In the genomic region with DNA sequence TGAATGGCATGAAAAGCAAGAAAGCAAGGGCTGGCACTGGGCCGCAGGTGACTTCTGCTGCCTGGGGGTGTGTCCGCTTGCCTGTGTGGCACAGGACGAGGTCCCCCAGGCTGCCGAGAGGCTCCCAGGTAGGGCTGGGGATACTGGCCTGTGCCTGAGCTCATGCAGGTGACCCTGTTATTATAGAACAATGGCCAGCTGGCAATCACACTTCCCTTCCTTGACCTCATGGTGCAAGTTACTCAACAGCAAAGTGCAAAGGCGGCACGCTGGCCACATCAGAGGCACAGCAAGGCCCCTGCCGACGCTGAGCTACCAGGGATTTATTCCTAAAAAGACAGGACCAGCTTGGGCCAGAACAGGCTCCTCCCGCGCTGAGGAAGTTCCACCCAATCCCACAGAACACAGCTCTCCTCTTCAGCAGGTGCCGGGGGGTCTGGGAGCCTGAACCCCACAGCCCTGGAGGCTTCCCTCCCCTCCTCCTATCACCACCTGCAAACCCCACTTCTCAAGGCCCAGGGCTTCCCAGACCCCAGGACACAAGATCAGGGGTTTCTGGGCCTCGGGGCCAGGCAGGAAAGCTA, we compare ENCODE assay signal across 1 cellular context.
TF ChIP-seq lines count a peak whose summit lies in the region.

No MANE protein-coding gene starts in this region.

TF ChIP-seq in HepG2, 621 proteins besides CTCF, POLR2A, EP300 and RAD21 (continued from another document and continues in another):
- TF ChIP-seq RARA (CRISPR knock-in tag; IDR thresholded peaks at IDR 0.05) (peak; percentile 80), ZNF615 (CRISPR knock-in tag; IDR thresholded peaks at IDR 0.05; ENCODE audit: borderline replicate concordance) (no peak), ZNF12 (CRISPR knock-in tag; IDR thresholded peaks at IDR 0.05) (no peak), ZNF510 (CRISPR knock-in tag; IDR thresholded peaks at IDR 0.05; ENCODE audit: low read depth) (no peak), ZNF788 (CRISPR knock-in tag; IDR thresholded peaks at IDR 0.05; ENCODE audit: borderline replicate concordance) (peak; percentile 32; the same call in 1 of the 2 replicates), ZNF3 (CRISPR knock-in tag; IDR thresholded peaks at IDR 0.05) (no peak), TCF7 (IDR thresholded peaks at IDR 0.05; ENCODE audit: low read depth) (peak; percentile 65; the same call in 1 of the 2 replicates), TRAFD1 (CRISPR knock-in tag; IDR thresholded peaks at IDR 0.05; ENCODE audit: borderline replicate concordance) (no peak), ZC3H4 (CRISPR knock-in tag; IDR thresholded peaks at IDR 0.05; ENCODE audit: borderline replicate concordance) (no peak), GATAD2A (CRISPR knock-in tag; IDR thresholded peaks at IDR 0.05) (0 out of 2 replicates have a peak, but pooled peaks have one; percentile 38), BHLHE40 (IDR thresholded peaks at IDR 0.05; ENCODE audit: low read length) (peak; percentile 83), HOXA9 (CRISPR knock-in tag; IDR thresholded peaks at IDR 0.05; ENCODE audit: borderline replicate concordance) (no peak), ZNF230 (CRISPR knock-in tag; IDR thresholded peaks at IDR 0.05) (no peak), CEBPB (IDR thresholded peaks at IDR 0.05; ENCODE audit: borderline replicate concordance, low read depth, low read length) (peak; percentile 64; the same call in 1 of the 2 replicates), SOX13 (IDR thresholded peaks at IDR 0.05) (peak; percentile 92), SOX13 (CRISPR knock-in tag; conservative IDR thresholded peaks at IDR 0.05 in 1 of 2, IDR thresholded peaks at IDR 0.05 in 1 of 2) (peak in 1 of 2 experiments; percentile 95; a peak in 2 of 4 replicates), ZNF614 (CRISPR knock-in tag; IDR thresholded peaks at IDR 0.05; ENCODE audit: borderline replicate concordance) (no peak), ZNF256 (CRISPR knock-in tag; conservative IDR thresholded peaks at IDR 0.05) (no peak), EEA1 (CRISPR knock-in tag; IDR thresholded peaks at IDR 0.05; ENCODE audit: borderline replicate concordance) (no peak), ETV5 (CRISPR knock-in tag; IDR thresholded peaks at IDR 0.05; ENCODE audit: borderline replicate concordance) (peak; percentile 8; the same call in 1 of the 2 replicates), SRSF9 (IDR thresholded peaks at IDR 0.05; ENCODE audit: borderline replicate concordance, insufficient read depth, low read depth, low read length, poor library complexity, severe bottlenecking) (no peak), TCF7L2 (IDR thresholded peaks at IDR 0.05; ENCODE audit: low read depth, low read length) (peak; percentile 45; the same call in 1 of the 2 replicates), ZKSCAN8 (CRISPR knock-in tag; IDR thresholded peaks at IDR 0.05; ENCODE audit: borderline replicate concordance) (no peak), RXRA (CRISPR knock-in tag; IDR thresholded peaks at IDR 0.05) (peak; percentile 79), NR2F1 (CRISPR knock-in tag; IDR thresholded peaks at IDR 0.05) (peak; percentile 59 to 69; a peak in 3 of 4 replicates), POLR2AphosphoS5 (IDR thresholded peaks at IDR 0.05; ENCODE audit: low read depth, low read length) (no peak), HMGA1 (CRISPR knock-in tag; conservative IDR thresholded peaks at IDR 0.05) (no peak), NR2F2 (IDR thresholded peaks at IDR 0.05; ENCODE audit: borderline replicate concordance, low read depth) (peak; percentile 57; the same call in 1 of the 2 replicates), HMG20B (CRISPR knock-in tag; conservative IDR thresholded peaks at IDR 0.05) (peak; percentile 75; the same call in 1 of the 2 replicates), NR1H2 (CRISPR knock-in tag; IDR thresholded peaks at IDR 0.05; ENCODE audit: borderline replicate concordance, low read depth) (0 out of 2 replicates have a peak, but pooled peaks have one; percentile 7), HNF4A (CRISPR knock-in tag; IDR thresholded peaks at IDR 0.05) (peak; percentile 59), NRL (CRISPR knock-in tag; IDR thresholded peaks at IDR 0.05; ENCODE audit: borderline replicate concordance) (0 out of 2 replicates have a peak, but pooled peaks have one; percentile 13), ZSCAN9 (CRISPR knock-in tag; IDR thresholded peaks at IDR 0.05; ENCODE audit: borderline replicate concordance) (no peak), HMG20A (CRISPR knock-in tag; IDR thresholded peaks at IDR 0.05; ENCODE audit: borderline replicate concordance) (peak; percentile 67; the same call in 1 of the 2 replicates), PRDM10 (CRISPR knock-in tag; IDR thresholded peaks at IDR 0.05; ENCODE audit: low read depth) (no peak)
- TF ChIP-seq, protein P1, sequence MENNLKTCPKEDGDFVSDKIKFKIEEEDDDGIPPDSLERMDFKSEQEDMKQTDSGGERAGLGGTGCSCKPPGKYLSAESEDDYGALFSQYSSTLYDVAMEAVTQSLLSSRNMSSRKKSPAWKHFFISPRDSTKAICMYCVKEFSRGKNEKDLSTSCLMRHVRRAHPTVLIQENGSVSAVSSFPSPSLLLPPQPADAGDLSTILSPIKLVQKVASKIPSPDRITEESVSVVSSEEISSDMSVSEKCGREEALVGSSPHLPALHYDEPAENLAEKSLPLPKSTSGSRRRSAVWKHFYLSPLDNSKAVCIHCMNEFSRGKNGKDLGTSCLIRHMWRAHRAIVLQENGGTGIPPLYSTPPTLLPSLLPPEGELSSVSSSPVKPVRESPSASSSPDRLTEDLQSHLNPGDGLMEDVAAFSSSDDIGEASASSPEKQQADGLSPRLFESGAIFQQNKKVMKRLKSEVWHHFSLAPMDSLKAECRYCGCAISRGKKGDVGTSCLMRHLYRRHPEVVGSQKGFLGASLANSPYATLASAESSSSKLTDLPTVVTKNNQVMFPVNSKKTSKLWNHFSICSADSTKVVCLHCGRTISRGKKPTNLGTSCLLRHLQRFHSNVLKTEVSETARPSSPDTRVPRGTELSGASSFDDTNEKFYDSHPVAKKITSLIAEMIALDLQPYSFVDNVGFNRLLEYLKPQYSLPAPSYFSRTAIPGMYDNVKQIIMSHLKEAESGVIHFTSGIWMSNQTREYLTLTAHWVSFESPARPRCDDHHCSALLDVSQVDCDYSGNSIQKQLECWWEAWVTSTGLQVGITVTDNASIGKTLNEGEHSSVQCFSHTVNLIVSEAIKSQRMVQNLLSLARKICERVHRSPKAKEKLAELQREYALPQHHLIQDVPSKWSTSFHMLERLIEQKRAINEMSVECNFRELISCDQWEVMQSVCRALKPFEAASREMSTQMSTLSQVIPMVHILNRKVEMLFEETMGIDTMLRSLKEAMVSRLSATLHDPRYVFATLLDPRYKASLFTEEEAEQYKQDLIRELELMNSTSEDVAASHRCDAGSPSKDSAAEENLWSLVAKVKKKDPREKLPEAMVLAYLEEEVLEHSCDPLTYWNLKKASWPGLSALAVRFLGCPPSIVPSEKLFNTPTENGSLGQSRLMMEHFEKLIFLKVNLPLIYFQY (CRISPR knock-in tag; IDR thresholded peaks at IDR 0.05; ENCODE audit: borderline replicate concordance) = no peak
- TF ChIP-seq, protein P2, sequence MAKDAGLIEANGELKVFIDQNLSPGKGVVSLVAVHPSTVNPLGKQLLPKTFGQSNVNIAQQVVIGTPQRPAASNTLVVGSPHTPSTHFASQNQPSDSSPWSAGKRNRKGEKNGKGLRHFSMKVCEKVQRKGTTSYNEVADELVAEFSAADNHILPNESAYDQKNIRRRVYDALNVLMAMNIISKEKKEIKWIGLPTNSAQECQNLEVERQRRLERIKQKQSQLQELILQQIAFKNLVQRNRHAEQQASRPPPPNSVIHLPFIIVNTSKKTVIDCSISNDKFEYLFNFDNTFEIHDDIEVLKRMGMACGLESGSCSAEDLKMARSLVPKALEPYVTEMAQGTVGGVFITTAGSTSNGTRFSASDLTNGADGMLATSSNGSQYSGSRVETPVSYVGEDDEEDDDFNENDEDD (CRISPR knock-in tag; IDR thresholded peaks at IDR 0.05; ENCODE audit: borderline replicate concordance) = peak; percentile 56; the same call in 1 of the 2 replicates
- TF ChIP-seq, protein P3, sequence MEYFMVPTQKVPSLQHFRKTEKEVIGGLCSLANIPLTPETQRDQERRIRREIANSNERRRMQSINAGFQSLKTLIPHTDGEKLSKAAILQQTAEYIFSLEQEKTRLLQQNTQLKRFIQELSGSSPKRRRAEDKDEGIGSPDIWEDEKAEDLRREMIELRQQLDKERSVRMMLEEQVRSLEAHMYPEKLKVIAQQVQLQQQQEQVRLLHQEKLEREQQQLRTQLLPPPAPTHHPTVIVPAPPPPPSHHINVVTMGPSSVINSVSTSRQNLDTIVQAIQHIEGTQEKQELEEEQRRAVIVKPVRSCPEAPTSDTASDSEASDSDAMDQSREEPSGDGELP (IDR thresholded peaks at IDR 0.05; ENCODE audit: borderline replicate concordance, low read depth) = peak; percentile 86; the same call in 1 of the 2 replicates
- TF ChIP-seq, protein P4, sequence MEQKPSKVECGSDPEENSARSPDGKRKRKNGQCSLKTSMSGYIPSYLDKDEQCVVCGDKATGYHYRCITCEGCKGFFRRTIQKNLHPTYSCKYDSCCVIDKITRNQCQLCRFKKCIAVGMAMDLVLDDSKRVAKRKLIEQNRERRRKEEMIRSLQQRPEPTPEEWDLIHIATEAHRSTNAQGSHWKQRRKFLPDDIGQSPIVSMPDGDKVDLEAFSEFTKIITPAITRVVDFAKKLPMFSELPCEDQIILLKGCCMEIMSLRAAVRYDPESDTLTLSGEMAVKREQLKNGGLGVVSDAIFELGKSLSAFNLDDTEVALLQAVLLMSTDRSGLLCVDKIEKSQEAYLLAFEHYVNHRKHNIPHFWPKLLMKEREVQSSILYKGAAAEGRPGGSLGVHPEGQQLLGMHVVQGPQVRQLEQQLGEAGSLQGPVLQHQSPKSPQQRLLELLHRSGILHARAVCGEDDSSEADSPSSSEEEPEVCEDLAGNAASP (CRISPR knock-in tag; IDR thresholded peaks at IDR 0.05; ENCODE audit: borderline replicate concordance) = peak; percentile 42; the same call in 1 of the 2 replicates
- TF ChIP-seq, protein P5, sequence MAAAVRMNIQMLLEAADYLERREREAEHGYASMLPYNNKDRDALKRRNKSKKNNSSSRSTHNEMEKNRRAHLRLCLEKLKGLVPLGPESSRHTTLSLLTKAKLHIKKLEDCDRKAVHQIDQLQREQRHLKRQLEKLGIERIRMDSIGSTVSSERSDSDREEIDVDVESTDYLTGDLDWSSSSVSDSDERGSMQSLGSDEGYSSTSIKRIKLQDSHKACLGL (CRISPR knock-in tag; IDR thresholded peaks at IDR 0.05) = no peak
- TF ChIP-seq, protein P6, sequence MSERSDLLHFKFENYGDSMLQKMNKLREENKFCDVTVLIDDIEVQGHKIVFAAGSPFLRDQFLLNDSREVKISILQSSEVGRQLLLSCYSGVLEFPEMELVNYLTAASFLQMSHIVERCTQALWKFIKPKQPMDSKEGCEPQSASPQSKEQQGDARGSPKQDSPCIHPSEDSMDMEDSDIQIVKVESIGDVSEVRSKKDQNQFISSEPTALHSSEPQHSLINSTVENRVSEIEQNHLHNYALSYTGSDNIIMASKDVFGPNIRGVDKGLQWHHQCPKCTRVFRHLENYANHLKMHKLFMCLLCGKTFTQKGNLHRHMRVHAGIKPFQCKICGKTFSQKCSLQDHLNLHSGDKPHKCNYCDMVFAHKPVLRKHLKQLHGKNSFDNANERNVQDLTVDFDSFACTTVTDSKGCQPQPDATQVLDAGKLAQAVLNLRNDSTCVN (CRISPR knock-in tag; IDR thresholded peaks at IDR 0.05; ENCODE audit: borderline replicate concordance) = 0 out of 2 replicates have a peak, but pooled peaks have one; percentile 16
- TF ChIP-seq, protein P7, sequence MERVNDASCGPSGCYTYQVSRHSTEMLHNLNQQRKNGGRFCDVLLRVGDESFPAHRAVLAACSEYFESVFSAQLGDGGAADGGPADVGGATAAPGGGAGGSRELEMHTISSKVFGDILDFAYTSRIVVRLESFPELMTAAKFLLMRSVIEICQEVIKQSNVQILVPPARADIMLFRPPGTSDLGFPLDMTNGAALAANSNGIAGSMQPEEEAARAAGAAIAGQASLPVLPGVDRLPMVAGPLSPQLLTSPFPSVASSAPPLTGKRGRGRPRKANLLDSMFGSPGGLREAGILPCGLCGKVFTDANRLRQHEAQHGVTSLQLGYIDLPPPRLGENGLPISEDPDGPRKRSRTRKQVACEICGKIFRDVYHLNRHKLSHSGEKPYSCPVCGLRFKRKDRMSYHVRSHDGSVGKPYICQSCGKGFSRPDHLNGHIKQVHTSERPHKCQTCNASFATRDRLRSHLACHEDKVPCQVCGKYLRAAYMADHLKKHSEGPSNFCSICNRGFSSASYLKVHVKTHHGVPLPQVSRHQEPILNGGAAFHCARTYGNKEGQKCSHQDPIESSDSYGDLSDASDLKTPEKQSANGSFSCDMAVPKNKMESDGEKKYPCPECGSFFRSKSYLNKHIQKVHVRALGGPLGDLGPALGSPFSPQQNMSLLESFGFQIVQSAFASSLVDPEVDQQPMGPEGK (CRISPR knock-in tag; IDR thresholded peaks at IDR 0.05) = no peak
